9 cellular contexts compared by ENCODE assay signal in genomic region chr16:68737730-68738590, GRCh38. TPM values are rescaled to one million over a fixed set of nuclear protein-coding genes. Genes with fewer than 3 reads are reported as not detected.
DNase-seq lines count a peak whose midpoint lies in the region; ATAC-seq and TF ChIP-seq lines count a peak whose summit lies in the region.
"Had no signal": no experiment of that assay in that cellular context is flagged by ENCODE, and none has a peak within 500 bp of the region (broad histone marks: within the 10 kb centered on the region; RNA-seq: fewer than 3 reads in every experiment).

No MANE protein-coding gene starts in this region.

- H3K27ac ChIP-seq in esophagus muscularis mucosa (replicated peaks in 1 of 4) (no peak overlapping the region), parathyroid adenoma (peak overlapping the region; percentile 96)
- H3K27ac ChIP-seq: SJSA1 had no signal

- 19% methylated on average over 37 of the region's 58 CpGs for WGBS in esophagus muscularis mucosa

- DNase-seq in GM20000 (ENCODE audit: low spot score), result peak; percentile 49
- peak; percentile 52 for DNase-seq in NCI-H510A treated with DMSO at 0.1 percent for 48 hours (lab: John Stamatoyannopoulos, UW)
- no peak for DNase-seq in esophagus muscularis mucosa (ENCODE audit: extremely low spot score)
- no peak for DNase-seq in cortex of kidney (lab: John Stamatoyannopoulos, UW)
- no peak for DNase-seq in amniotic stem cell (lab: John Stamatoyannopoulos, UW)

- H3K9me3 ChIP-seq in esophagus muscularis mucosa (no peaks in the 10 kb centered on the region), parathyroid adenoma (ENCODE audit: control insufficient read depth, low read length) (no peaks in the 10 kb centered on the region)
- H3K9me3 ChIP-seq: SJSA1 had no signal

- H3K36me3 ChIP-seq in esophagus muscularis mucosa (no peaks in the 10 kb centered on the region), parathyroid adenoma (ENCODE audit: control insufficient read depth, insufficient read depth, low read length) (no peaks in the 10 kb centered on the region)
- H3K36me3 ChIP-seq: SJSA1 had no signal

- H3K9ac ChIP-seq in parathyroid adenoma, result peak overlapping the region; percentile 95

- no peak for TF ChIP-seq CTCF in GM20000 (IDR thresholded peaks at IDR 0.05; ENCODE audit: extremely low read depth, missing control alignments)
- no peak for TF ChIP-seq CTCF in esophagus muscularis mucosa (IDR thresholded peaks at IDR 0.05)
- peak; percentile 76 for TF ChIP-seq CTCF in parathyroid adenoma (IDR thresholded peaks at IDR 0.05)

- no peak for TF ChIP-seq EP300 in esophagus muscularis mucosa (IDR thresholded peaks at IDR 0.05)

- H3K4me1 ChIP-seq in esophagus muscularis mucosa (peaks cover 8 to 17% (median 15%) of the 10 kb centered on the region in 4 donors), parathyroid adenoma (peaks cover 46% of the 10 kb centered on the region)
- H3K4me1 ChIP-seq: SJSA1 had no signal

- H3K27me3 ChIP-seq in esophagus muscularis mucosa, result peaks cover 0 to 52% (median 25%) of the 10 kb centered on the region in 4 donors
- no peaks in the 10 kb centered on the region for H3K27me3 ChIP-seq in parathyroid adenoma (ENCODE audit: control insufficient read depth, insufficient read depth, low read length)

- H3K4me2 ChIP-seq in parathyroid adenoma (ENCODE audit: low read length), result peak overlapping the region; percentile 57

- H2AFZ ChIP-seq in parathyroid adenoma, result peak overlapping the region; percentile 16

- H3K4me3 ChIP-seq in esophagus muscularis mucosa, result peak overlapping the region; percentile 24 to 47 (median 34)
- peak overlapping the region; percentile 96 for H3K4me3 ChIP-seq in parathyroid adenoma (ENCODE audit: low read depth, low read length)
- H3K4me3 ChIP-seq: SJSA1 had no signal

- H3K79me2 ChIP-seq in parathyroid adenoma, result peaks cover 29% of the 10 kb centered on the region

- intact Hi-C loops in esophagus muscularis mucosa (cut with DNase I), result no loop called here

- ATAC-seq in GM19463 (IDR thresholded peaks at IDR 0.05; ENCODE audit: unreplicated experiment) (no peak), GM18511 (IDR thresholded peaks at IDR 0.05; ENCODE audit: unreplicated experiment) (no peak)

- TF ChIP-seq POLR2A in esophagus muscularis mucosa (IDR thresholded peaks at IDR 0.05; ENCODE audit: low read depth), result no peak

RNA-seq across cellular contexts. Expression of gene CDH1, which starts 0.9 kb away (rescaled TPM):
- under 1 TPM; 0.17 to 0.83 (median 0.51) TPM for total RNA-seq in esophagus muscularis mucosa

Comparison
In these comparisons a context has a peak if more than half of its experiments do, and no peak if none do; other contexts are left out.
1. DNase-seq: peak in GM20000 (single experiment) and NCI-H510A treated with DMSO at 0.1 percent for 48 hours (single experiment); none in esophagus muscularis mucosa (single experiment), cortex of kidney (single experiment) and amniotic stem cell (single experiment).